In the genomic region with DNA sequence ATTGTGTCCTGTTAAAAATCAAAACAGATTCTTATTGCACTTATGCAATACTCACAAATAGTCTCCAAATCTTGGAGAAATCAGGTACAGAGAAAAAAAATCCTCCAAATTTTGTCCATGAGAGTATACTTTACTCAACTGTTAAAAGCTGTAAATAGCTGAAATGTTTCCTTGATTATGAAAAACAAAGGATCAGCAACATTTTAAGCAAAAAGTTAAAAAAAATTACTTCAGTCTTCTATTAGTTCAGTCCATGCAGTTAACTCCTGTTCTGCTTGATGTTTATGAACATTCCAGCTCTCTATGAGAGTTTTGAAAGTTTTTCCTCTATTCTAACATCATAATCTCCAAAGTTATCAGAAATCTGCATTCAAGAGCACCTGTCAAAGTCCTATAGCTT, we compare ENCODE assay signal across 4 cellular contexts. TPM values are rescaled to one million over a fixed set of nuclear protein-coding genes. Genes with fewer than 3 reads are reported as not detected.
"Had no signal": no experiment of that assay in that cellular context is flagged by ENCODE, and none has a peak within 500 bp of the region (broad histone marks: within the 10 kb centered on the region; RNA-seq: fewer than 3 reads in every experiment).

No MANE protein-coding gene starts in this region.

- H3K4me3 ChIP-seq: GM12878 had no signal

- ATAC-seq: GM12878 had no signal

- DNase-seq: GDM1, GF-D8 had no signal

RNA-seq across cellular contexts. Expression of gene ZNF80, which starts 22.8 kb away (rescaled TPM):
- total RNA-seq: G401, GM12878 had no signal
- polyA plus RNA-seq: GM12878 had no signal

RNA-seq across cellular contexts. Expression of gene TIGIT, which starts 33.7 kb away (rescaled TPM):
- total RNA-seq: G401 had no signal
